ENCODE assay signal across 8 cellular contexts in genomic region chr2:157246212-157247067, GRCh38. TPM values are rescaled to one million over a fixed set of nuclear protein-coding genes. Genes with fewer than 3 reads are reported as not detected.
DNase-seq lines count a peak whose midpoint lies in the region; ATAC-seq lines count a peak whose summit lies in the region.

No MANE protein-coding gene starts in this region.

- peak overlapping the region; percentile 64 for H2AFZ ChIP-seq in neuronal stem cell (ENCODE audit: low read length)

- WGBS in neuronal stem cell (ENCODE audit: extremely low coverage in 2 of 2, insufficient read length in 2 of 2, insufficient replicate concordance in 1 of 2), 2 donors: no CpG with 5 or more reads among the region's 10 CpGs

- H3K9me3 Mint-ChIP-seq in effector memory CD8-positive, alpha-beta T cell: no peaks in the 10 kb centered on the region

- H3K79me1 ChIP-seq in neuronal stem cell (ENCODE audit: low read depth, low read length): no peaks in the 10 kb centered on the region

- no peak overlapping the region for H3K9ac ChIP-seq in neuronal stem cell (ENCODE audit: low read depth, low read length, poor library complexity)

- H3K27ac ChIP-seq in neuronal stem cell (replicated peaks; ENCODE audit: low read length): no peak overlapping the region

- no peak overlapping the region for H4K91ac ChIP-seq in neuronal stem cell (ENCODE audit: low read depth, low read length, poor library complexity)

- H4K8ac ChIP-seq in neuronal stem cell (ENCODE audit: low read depth, low read length): no peak overlapping the region

- H2BK15ac ChIP-seq in neuronal stem cell (ENCODE audit: low read length): no peak overlapping the region

- H3K4me1 ChIP-seq in neuronal stem cell (ENCODE audit: control insufficient read depth in 2 of 2, insufficient read depth in 1 of 2, low read depth in 1 of 2, low read length in 2 of 2): peaks cover 8 to 9% of the 10 kb centered on the region in 2 donors

- H2BK12ac ChIP-seq in neuronal stem cell (ENCODE audit: low read length): no peak overlapping the region

- H2BK120ac ChIP-seq in neuronal stem cell (ENCODE audit: low read depth, low read length): no peak overlapping the region

- no peak overlapping the region for H3K23ac ChIP-seq in neuronal stem cell (ENCODE audit: low read depth, low read length, poor library complexity)

- H3K27me3 Mint-ChIP-seq in effector memory CD8-positive, alpha-beta T cell: no peaks in the 10 kb centered on the region

- H3K18ac ChIP-seq in neuronal stem cell (ENCODE audit: low read length): peak overlapping the region; percentile 39

- no peak overlapping the region for H2BK5ac ChIP-seq in neuronal stem cell (ENCODE audit: low read length)

- H3K4me2 ChIP-seq in neuronal stem cell (ENCODE audit: insufficient read depth, low read length, poor library complexity, severe bottlenecking): no peak overlapping the region

- H3K9me3 ChIP-seq in neuronal stem cell (replicated peaks in 1 of 2; ENCODE audit: control insufficient read depth in 2 of 2, insufficient read depth in 1 of 2, low read depth in 1 of 2, low read length in 2 of 2): no peaks in the 10 kb centered on the region

- intact Hi-C loops in sciatic nerve (cut with DNase I): no loop called here

- H3K14ac ChIP-seq in neuronal stem cell (ENCODE audit: low read length): no peak overlapping the region

- H3K36me3 Mint-ChIP-seq in effector memory CD8-positive, alpha-beta T cell (ENCODE audit: insufficient read depth): no peaks in the 10 kb centered on the region

- peak; percentile 99 for ATAC-seq in GM19351 (IDR thresholded peaks at IDR 0.05; ENCODE audit: unreplicated experiment)
- ATAC-seq in HG03196 (IDR thresholded peaks at IDR 0.05; ENCODE audit: unreplicated experiment): peak; percentile 98
- no peak for ATAC-seq in sciatic nerve
- no peak for ATAC-seq in effector memory CD8-positive, alpha-beta T cell (replicated peaks)

- H3K4ac ChIP-seq in neuronal stem cell (ENCODE audit: low read length): no peak overlapping the region

- no peaks in the 10 kb centered on the region for H3K27me3 ChIP-seq in neuronal stem cell (ENCODE audit: control insufficient read depth in 3 of 3, insufficient read depth in 3 of 3, low read depth in 1 of 3, low read length in 3 of 3)

- no peaks in the 10 kb centered on the region for H3K4me1 Mint-ChIP-seq in effector memory CD8-positive, alpha-beta T cell (ENCODE audit: low read depth in 2 of 2)

- no peaks in the 10 kb centered on the region for H3K36me3 ChIP-seq in neuronal stem cell (replicated peaks in 1 of 2; ENCODE audit: control insufficient read depth in 2 of 2, insufficient read depth in 2 of 2, low read length in 2 of 2)

- peak; percentile 54 for DNase-seq in AG08396 (ENCODE audit: low spot score)
- DNase-seq in amniotic stem cell (lab: John Stamatoyannopoulos, UW): peak; percentile 68
- peak; percentile 37 for DNase-seq in neuronal stem cell (ENCODE audit: low spot score)
- DNase-seq in sciatic nerve (ENCODE audit: low spot score): no peak
- no peak for DNase-seq in NCI-H2081 (lab: John Stamatoyannopoulos, UW)
- no peak for DNase-seq in effector memory CD8-positive, alpha-beta T cell

- H3K27ac Mint-ChIP-seq in effector memory CD8-positive, alpha-beta T cell: no peak overlapping the region

- H2AK5ac ChIP-seq in neuronal stem cell (ENCODE audit: low read depth, low read length): no peak overlapping the region

- H3K4me3 ChIP-seq in neuronal stem cell (ENCODE audit: low read length in 2 of 2): no peak overlapping the region

- H3K4me3 Mint-ChIP-seq in effector memory CD8-positive, alpha-beta T cell: no peak overlapping the region

RNA-seq across cellular contexts. Expression of gene GALNT5, which starts 11.1 kb away (rescaled TPM):
- polyA plus RNA-seq in neuronal stem cell (2013, experiment 1 of 2): 0.18 TPM
- 0.21 TPM for polyA plus RNA-seq in neuronal stem cell (2013, experiment 2 of 2)
- 0.80 TPM for total RNA-seq in sciatic nerve

Comparison
In these comparisons a context has a peak if more than half of its experiments do, and no peak if none do; other contexts are left out.
1. DNase-seq: peak in AG08396 (single experiment), amniotic stem cell (single experiment) and neuronal stem cell (single experiment); none in sciatic nerve (single experiment), NCI-H2081 (0 of 2) and effector memory CD8-positive, alpha-beta T cell (0 of 3).
2. ATAC-seq: peak in GM19351 (single experiment) and HG03196 (single experiment); none in sciatic nerve (single experiment) and effector memory CD8-positive, alpha-beta T cell (single experiment).